ENCODE assay signal across 8 cellular contexts in the genomic region with DNA sequence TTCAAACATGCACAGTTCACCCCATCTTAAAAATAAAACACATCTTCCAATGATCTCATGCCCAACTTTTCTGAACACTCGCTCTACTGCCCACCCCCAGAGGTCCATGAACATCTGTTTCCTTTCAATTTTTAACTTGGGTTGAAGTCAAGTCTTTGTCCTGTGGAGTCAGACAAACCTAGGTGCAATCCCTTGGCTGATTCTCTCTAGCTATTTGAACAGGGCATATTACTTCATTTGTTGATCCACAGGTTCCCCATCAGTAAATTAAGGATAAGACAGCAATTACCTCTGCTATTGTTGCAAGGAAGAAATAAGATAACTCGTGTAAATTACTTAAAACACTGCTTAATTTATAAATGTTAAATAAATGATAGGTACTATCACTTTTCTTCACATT.
"Had no signal": no experiment of that assay in that cellular context is flagged by ENCODE, and none has a peak within 500 bp of the region (broad histone marks: within the 10 kb centered on the region; RNA-seq: fewer than 3 reads in every experiment).

No MANE protein-coding gene starts in this region.

- H3K27ac ChIP-seq: HL-60, KMS-11 had no signal

- DNase-seq: IMR-90, KBM-7, KG1 had no signal

- H3K4me3 ChIP-seq: K562 had no signal

- H3K4me2 ChIP-seq: KMS-11 had no signal

- H3K4me1 Mint-ChIP-seq: IgD-negative memory B cell had no signal

- H3K4me3 Mint-ChIP-seq: IgD-negative memory B cell had no signal

- H3K27ac Mint-ChIP-seq: IgD-negative memory B cell had no signal

- ATAC-seq: HepG2, K562 had no signal

- H3K27me3 Mint-ChIP-seq: IgD-negative memory B cell had no signal

- H3K9ac ChIP-seq: KMS-11 had no signal

- H3K36me3 Mint-ChIP-seq: IgD-negative memory B cell had no signal
